1 cellular context compared by ENCODE assay signal in the genomic region with DNA sequence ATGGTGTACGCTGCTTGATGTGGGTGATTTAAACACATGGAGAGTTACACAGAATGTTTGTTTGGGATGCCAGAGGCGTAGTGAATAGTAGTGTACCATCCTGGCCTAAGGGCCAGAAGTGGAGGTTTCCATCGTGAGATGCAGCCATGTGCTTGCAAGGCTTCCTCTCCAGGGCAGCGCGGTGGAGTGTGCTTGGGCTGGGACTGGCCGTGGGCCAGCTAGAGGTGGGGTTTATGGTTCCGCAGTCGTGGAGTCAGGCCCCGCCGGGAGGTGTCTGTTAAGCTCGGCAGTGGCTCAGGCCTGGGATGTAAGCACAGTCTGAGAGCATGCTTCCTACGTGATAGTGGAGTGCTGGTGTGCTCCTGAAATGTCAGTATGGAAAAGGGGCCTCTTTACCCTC.
TF ChIP-seq lines count a peak whose summit lies in the region.

No MANE protein-coding gene starts in this region.

TF ChIP-seq in HEK293, 187 proteins besides CTCF, POLR2A, EP300 and RAD21 (continued from another document):
- TF ChIP-seq TSHZ1 (tag by site-specific recombination; IDR thresholded peaks at IDR 0.05; ENCODE audit: borderline replicate concordance) = no peak
- no peak for TF ChIP-seq ZNF169 (tag by site-specific recombination; IDR thresholded peaks at IDR 0.05)
- TF ChIP-seq ZIC2 (tag by site-specific recombination; IDR thresholded peaks at IDR 0.05) = 0 out of 2 replicates have a peak, but pooled peaks have one; percentile 20
- no peak for TF ChIP-seq ZNF202 (tag by site-specific recombination; IDR thresholded peaks at IDR 0.05; ENCODE audit: borderline replicate concordance)
- TF ChIP-seq, protein P1, sequence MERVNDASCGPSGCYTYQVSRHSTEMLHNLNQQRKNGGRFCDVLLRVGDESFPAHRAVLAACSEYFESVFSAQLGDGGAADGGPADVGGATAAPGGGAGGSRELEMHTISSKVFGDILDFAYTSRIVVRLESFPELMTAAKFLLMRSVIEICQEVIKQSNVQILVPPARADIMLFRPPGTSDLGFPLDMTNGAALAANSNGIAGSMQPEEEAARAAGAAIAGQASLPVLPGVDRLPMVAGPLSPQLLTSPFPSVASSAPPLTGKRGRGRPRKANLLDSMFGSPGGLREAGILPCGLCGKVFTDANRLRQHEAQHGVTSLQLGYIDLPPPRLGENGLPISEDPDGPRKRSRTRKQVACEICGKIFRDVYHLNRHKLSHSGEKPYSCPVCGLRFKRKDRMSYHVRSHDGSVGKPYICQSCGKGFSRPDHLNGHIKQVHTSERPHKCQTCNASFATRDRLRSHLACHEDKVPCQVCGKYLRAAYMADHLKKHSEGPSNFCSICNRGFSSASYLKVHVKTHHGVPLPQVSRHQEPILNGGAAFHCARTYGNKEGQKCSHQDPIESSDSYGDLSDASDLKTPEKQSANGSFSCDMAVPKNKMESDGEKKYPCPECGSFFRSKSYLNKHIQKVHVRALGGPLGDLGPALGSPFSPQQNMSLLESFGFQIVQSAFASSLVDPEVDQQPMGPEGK (tag by site-specific recombination; IDR thresholded peaks at IDR 0.05) = peak; percentile 32; the same call in 1 of the 2 replicates
- TF ChIP-seq ZNF837 (tag by site-specific recombination; IDR thresholded peaks at IDR 0.05) = no peak
